ENCODE assay signal across 10 cellular contexts in the genomic region with DNA sequence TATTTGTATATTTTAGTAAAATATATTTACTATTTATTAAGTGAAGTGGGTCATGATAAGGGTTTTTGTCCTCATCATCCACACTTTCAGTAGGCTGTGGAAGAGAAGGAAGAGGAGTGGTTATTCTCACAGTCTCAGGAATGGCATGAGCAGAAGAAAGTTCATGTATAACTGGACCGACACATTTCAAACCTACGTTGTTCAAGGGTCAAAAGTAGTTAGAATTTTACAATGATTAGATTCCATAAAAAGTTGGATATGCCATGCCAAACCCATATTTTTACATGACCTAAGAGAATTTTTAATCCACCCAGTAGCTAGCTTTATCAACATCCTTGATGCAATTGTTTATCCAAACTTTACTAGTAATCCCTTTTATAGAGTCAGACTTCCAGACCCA. TPM values are rescaled to one million over a fixed set of nuclear protein-coding genes. Genes with fewer than 3 reads are reported as not detected.
"Had no signal": no experiment of that assay in that cellular context is flagged by ENCODE, and none has a peak within 500 bp of the region (broad histone marks: within the 10 kb centered on the region; RNA-seq: fewer than 3 reads in every experiment).

No MANE protein-coding gene starts in this region.

- H3K4me3 ChIP-seq: GM23338 had no signal

- H3K4me3 Mint-ChIP-seq: GM23338, H9, IgD-negative memory B cell had no signal

- DNase-seq: H9, HCEC 1CT, KBM-7 had no signal

- H3K4me2 ChIP-seq: GM23338, KMS-11 had no signal

- H2AFZ ChIP-seq: GM23338 had no signal

- H3K27ac ChIP-seq: HL-60, KMS-11 had no signal

- H3K27me3 Mint-ChIP-seq: IgD-negative memory B cell had no signal

- H3K4me1 Mint-ChIP-seq: IgD-negative memory B cell had no signal

- ATAC-seq: GM23338, HepG2 had no signal

- H3K9me3 Mint-ChIP-seq: GM23338 had no signal

- H3K27ac Mint-ChIP-seq: GM23338, H9, IgD-negative memory B cell had no signal

RNA-seq across cellular contexts. Expression of a gene that starts 15.6 kb away (rescaled TPM):
- total RNA-seq: GM23338, H1, H9, HepG2, HT1080 had no signal
- polyA plus RNA-seq: GM23338, H1, HepG2, IgD-negative memory B cell had no signal
